ENCODE assay signal across 8 cellular contexts in genomic region chr7:55127622-55128081, GRCh38.
A peak's percentile ranks its signal among the peaks of the same experiment; 100 is the strongest.
DNase-seq lines count a peak whose midpoint lies in the region; ATAC-seq and TF ChIP-seq lines count a peak whose summit lies in the region.

No MANE protein-coding gene starts in this region.

- TF ChIP-seq CTCF in Calu3 (IDR thresholded peaks at IDR 0.05; ENCODE audit: unreplicated experiment) (no peak), esophagus squamous epithelium (IDR thresholded peaks at IDR 0.05) (no peak), osteocyte (IDR thresholded peaks at IDR 0.05) (no peak)

- peak overlapping the region; percentile 56 to 96 (median 90) for H3K27ac ChIP-seq in esophagus squamous epithelium

- POLR2A ChIA-PET in activated CD4-positive, alpha-beta memory T cell treated with anti-CD3 and anti-CD28 coated beads, Interleukin-2, amount 10 ng/mL, durations not matched to agents 7 days and 5 days (lab: Charles Lee), result no interaction called here

- H3K27me3 ChIP-seq in esophagus squamous epithelium, result no peaks in the 10 kb centered on the region

- 16 to 43% methylated on average over 6 of the region's 6 CpGs for WGBS in esophagus squamous epithelium, 2 donors

- H3K27me3 Mint-ChIP-seq in Calu3 (ENCODE audit: unreplicated experiment) (no peaks in the 10 kb centered on the region), osteocyte (ENCODE audit: unreplicated experiment) (no peaks in the 10 kb centered on the region)
- peaks cover 11% of the 10 kb centered on the region for H3K27me3 Mint-ChIP-seq in activated CD4-positive, alpha-beta memory T cell treated with anti-CD3 and anti-CD28 coated beads, Interleukin-2, amount 10 ng/mL, durations not matched to agents 7 days and 5 days

- H3K4me1 ChIP-seq in esophagus squamous epithelium, result peaks cover 48 to 92% (median 66%) of the 10 kb centered on the region in 3 donors

- H3K36me3 Mint-ChIP-seq in Calu3 (ENCODE audit: insufficient read depth, unreplicated experiment) (peaks cover 15% of the 10 kb centered on the region), osteocyte (ENCODE audit: unreplicated experiment) (peaks cover under 1% of the 10 kb centered on the region)
- no peaks in the 10 kb centered on the region for H3K36me3 Mint-ChIP-seq in activated CD4-positive, alpha-beta memory T cell treated with anti-CD3 and anti-CD28 coated beads, Interleukin-2, amount 10 ng/mL, durations not matched to agents 7 days and 5 days (ENCODE audit: low read depth)

- H3K9me3 ChIP-seq in esophagus squamous epithelium, result no peaks in the 10 kb centered on the region

- TF ChIP-seq POLR2A in esophagus squamous epithelium (IDR thresholded peaks at IDR 0.05), result no peak

- H3K36me3 ChIP-seq in esophagus squamous epithelium, result peaks cover 0 to 3% (median 0%) of the 10 kb centered on the region in 3 donors

- BruUV-seq in Calu3 (replicated peaks; lab: Mats Ljungman, UMichigan), result no TSS peak

- H3K4me3 Mint-ChIP-seq in Calu3 (ENCODE audit: low read depth, unreplicated experiment), result no peak overlapping the region
- H3K4me3 Mint-ChIP-seq in osteocyte (ENCODE audit: unreplicated experiment), result no peak overlapping the region
- H3K4me3 Mint-ChIP-seq in activated CD4-positive, alpha-beta memory T cell treated with anti-CD3 and anti-CD28 coated beads, Interleukin-2, amount 10 ng/mL, durations not matched to agents 7 days and 5 days, result no peak overlapping the region

- peaks cover 68% of the 10 kb centered on the region for H3K4me1 Mint-ChIP-seq in Calu3 (ENCODE audit: low read depth, unreplicated experiment)
- peaks cover 78% of the 10 kb centered on the region for H3K4me1 Mint-ChIP-seq in osteocyte (ENCODE audit: unreplicated experiment)
- peaks cover 2% of the 10 kb centered on the region for H3K4me1 Mint-ChIP-seq in activated CD4-positive, alpha-beta memory T cell treated with anti-CD3 and anti-CD28 coated beads, Interleukin-2, amount 10 ng/mL, durations not matched to agents 7 days and 5 days

- intact Hi-C loops in Calu3 (cut with micrococcal nuclease; ENCODE audit: unreplicated experiment) (no loop called here), esophagus squamous epithelium (cut with DNase I) (no loop called here)

- H3K27ac Mint-ChIP-seq in Calu3 (ENCODE audit: unreplicated experiment), result peak overlapping the region; percentile 86
- peak overlapping the region; percentile 96 for H3K27ac Mint-ChIP-seq in osteocyte (ENCODE audit: unreplicated experiment)
- no peak overlapping the region for H3K27ac Mint-ChIP-seq in activated CD4-positive, alpha-beta memory T cell treated with anti-CD3 and anti-CD28 coated beads, Interleukin-2, amount 10 ng/mL, durations not matched to agents 7 days and 5 days

- DNase-seq in Calu3, result no peak
- peak; percentile 96 for DNase-seq in NCI-H748 (lab: John Stamatoyannopoulos, UW; ENCODE audit: unreplicated experiment)
- no peak for DNase-seq in esophagus squamous epithelium (lab: John Stamatoyannopoulos, UW)
- DNase-seq in osteocyte (ENCODE audit: extremely low spot score, unreplicated experiment), result no peak
- DNase-seq in NCI-H526 treated with DMSO at 0.1 percent for 48 hours (lab: John Stamatoyannopoulos, UW), result no peak
- no peak for DNase-seq in activated CD4-positive, alpha-beta memory T cell treated with anti-CD3 and anti-CD28 coated beads, Interleukin-2, amount 10 ng/mL, durations not matched to agents 7 days and 5 days

- ATAC-seq in GM19351 (IDR thresholded peaks at IDR 0.05; ENCODE audit: unreplicated experiment) (no peak), HG02588 (IDR thresholded peaks at IDR 0.05; ENCODE audit: unreplicated experiment) (no peak)

- H3K9me3 Mint-ChIP-seq in Calu3 (ENCODE audit: low read depth, unreplicated experiment) (no peaks in the 10 kb centered on the region), osteocyte (ENCODE audit: unreplicated experiment) (no peaks in the 10 kb centered on the region)
- no peaks in the 10 kb centered on the region for H3K9me3 Mint-ChIP-seq in activated CD4-positive, alpha-beta memory T cell treated with anti-CD3 and anti-CD28 coated beads, Interleukin-2, amount 10 ng/mL, durations not matched to agents 7 days and 5 days

- no peak overlapping the region for H3K4me3 ChIP-seq in esophagus squamous epithelium

- CTCF ChIA-PET in Calu3 (lab: Charles Lee), result interaction anchor here (0.6 kb wide), 1 partner anchor 87 kb away, joined by 4 read pairs; no protein-coding TSS in a partner anchor
- CTCF ChIA-PET in activated CD4-positive, alpha-beta memory T cell treated with anti-CD3 and anti-CD28 coated beads, Interleukin-2, amount 10 ng/mL, durations not matched to agents 7 days and 5 days (lab: Charles Lee), result no interaction called here
